In the genomic region with DNA sequence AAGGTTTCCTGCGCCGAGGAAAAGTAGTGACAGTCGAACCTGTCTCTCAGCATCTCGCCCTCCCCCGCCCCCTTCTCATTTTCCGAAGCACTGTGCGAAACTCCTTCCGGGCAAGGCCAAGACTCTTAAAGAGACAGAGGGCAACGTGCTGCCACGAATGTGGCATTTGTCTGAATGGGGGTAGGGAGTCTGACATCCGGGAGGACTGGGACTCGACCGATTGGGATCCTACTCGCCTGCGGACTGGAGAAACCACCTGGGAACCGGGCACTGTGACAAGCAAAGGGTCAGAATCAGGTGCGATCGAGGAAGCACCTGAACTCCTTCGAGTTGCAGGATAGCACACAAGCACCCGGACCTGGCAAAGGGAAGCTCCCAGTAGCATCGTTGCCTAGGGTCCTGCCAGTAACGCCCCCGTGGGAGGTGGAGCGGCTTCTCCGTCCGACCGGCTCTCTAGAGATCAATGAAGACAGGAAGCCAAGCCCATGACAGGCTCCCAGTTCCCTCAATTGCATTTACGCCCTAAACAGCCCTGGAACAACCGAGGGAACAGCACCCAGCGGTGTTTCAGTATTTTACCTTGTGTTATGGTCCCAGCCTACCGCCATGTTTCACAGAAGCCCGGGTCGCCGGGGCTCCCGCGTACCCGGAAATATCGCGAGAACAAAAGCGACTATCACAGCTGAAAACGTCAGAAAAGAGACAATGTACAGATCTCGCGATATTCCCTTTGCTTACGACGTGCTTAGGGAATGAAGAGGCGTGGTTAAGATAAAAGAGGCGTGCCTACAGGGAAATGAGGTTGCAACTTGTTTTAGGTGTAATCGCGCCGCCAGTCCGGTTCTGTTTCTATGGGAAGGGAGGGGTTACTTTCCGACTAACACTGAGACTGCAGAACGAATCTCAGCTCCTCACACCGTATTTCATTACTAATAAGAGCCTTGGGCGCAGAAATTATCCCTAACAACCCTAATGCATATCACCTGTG, we compare ENCODE assay signal across 8 cellular contexts. TPM values are rescaled to one million over a fixed set of nuclear protein-coding genes. Genes with fewer than 3 reads are reported as not detected.
A peak's percentile ranks its signal among the peaks of the same experiment; 100 is the strongest.
DNase-seq lines count a peak whose midpoint lies in the region; ATAC-seq, FAIRE-seq and TF ChIP-seq lines count a peak whose summit lies in the region.

A gene with protein sequence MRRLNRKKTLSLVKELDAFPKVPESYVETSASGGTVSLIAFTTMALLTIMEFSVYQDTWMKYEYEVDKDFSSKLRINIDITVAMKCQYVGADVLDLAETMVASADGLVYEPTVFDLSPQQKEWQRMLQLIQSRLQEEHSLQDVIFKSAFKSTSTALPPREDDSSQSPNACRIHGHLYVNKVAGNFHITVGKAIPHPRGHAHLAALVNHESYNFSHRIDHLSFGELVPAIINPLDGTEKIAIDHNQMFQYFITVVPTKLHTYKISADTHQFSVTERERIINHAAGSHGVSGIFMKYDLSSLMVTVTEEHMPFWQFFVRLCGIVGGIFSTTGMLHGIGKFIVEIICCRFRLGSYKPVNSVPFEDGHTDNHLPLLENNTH (minus strand): TSS at position 637 of the 988 bp plus-strand sequence. CDS start 9,539 bp downstream, outside the sequence.

- peak within 1 kb of the TSS; percentile 55 to 92 (median 69) for H3K27ac ChIP-seq in adrenal gland
- H3K27ac ChIP-seq in heart left ventricle: peak within 1 kb of the TSS; percentile 39 to 93 (median 82)

- H3K4me1 Mint-ChIP-seq in type B pancreatic cell (ENCODE audit: unreplicated experiment): no peaks in the 10 kb centered on the region

- H3K36me3 ChIP-seq in adrenal gland (replicated peaks in 1 of 2) (no peaks in the 10 kb centered on the region), heart left ventricle (peaks cover 0 to 17% (median 0%) of the 10 kb centered on the region in 9 donors)

- FAIRE-seq in GM12892 (lab: Jason Lieb, UNC): peak; percentile 89

- intact Hi-C loops in adrenal gland (cut with DNase I): no loop called here
- intact Hi-C loops in heart left ventricle (cut with DNase I): loop anchor here in 1 of 10 donors (10.0 kb wide), 1 partner anchor 1314 kb away; a partner anchor contains a TSS

- H3K36me3 Mint-ChIP-seq in type B pancreatic cell: peaks cover 17% of the 10 kb centered on the region

- peaks cover 3% of the 10 kb centered on the region for H3K27me3 Mint-ChIP-seq in type B pancreatic cell

- peak within 1 kb of the TSS; percentile 99 for H3K27ac Mint-ChIP-seq in type B pancreatic cell

- H3K4me3 ChIP-seq in adrenal gland (peak within 1 kb of the TSS; percentile 38 to 90 (median 48)), heart left ventricle (peak within 1 kb of the TSS; percentile 66 to 99 (median 84))

- no peaks in the 10 kb centered on the region for H3K9me3 ChIP-seq in adrenal gland (replicated peaks in 1 of 3)
- H3K9me3 ChIP-seq in heart left ventricle: no peaks in the 10 kb centered on the region

- H3K27me3 ChIP-seq in adrenal gland (no peaks in the 10 kb centered on the region), heart left ventricle (no peaks in the 10 kb centered on the region)

- H3K9me3 Mint-ChIP-seq in type B pancreatic cell: no peaks in the 10 kb centered on the region

- peak; percentile 56 for TF ChIP-seq POLR2A in GM12892 (IDR thresholded peaks at IDR 0.05; ENCODE audit: low read depth, low read length)
- TF ChIP-seq POLR2A in adrenal gland (IDR thresholded peaks at IDR 0.05): peak in 1 of 2 donors; percentile 78
- TF ChIP-seq POLR2A in heart left ventricle (IDR thresholded peaks at IDR 0.05): no peak

- peaks cover 5 to 13% of the 10 kb centered on the region in 2 donors for H3K4me1 ChIP-seq in adrenal gland (replicated peaks in 1 of 2)
- peaks cover 0 to 21% (median 14%) of the 10 kb centered on the region in 12 donors for H3K4me1 ChIP-seq in heart left ventricle

- peak; percentile 47 for DNase-seq in GM12892 (ENCODE audit: insufficient read length)
- peak; percentile 99 for DNase-seq in NCI-H146 (lab: John Stamatoyannopoulos, UW)
- peak; percentile 80 to 98 (median 90) for DNase-seq in T-helper 1 cell
- peak; percentile 94 to 98 (median 95) for DNase-seq in adrenal gland
- peak; percentile 90 to 93 (median 91) for DNase-seq in heart left ventricle
- peak; percentile 99 for DNase-seq in pons (ENCODE audit: low spot score)
- DNase-seq in type B pancreatic cell (ENCODE audit: extremely low spot score, unreplicated experiment): peak; percentile 91

- WGBS in adrenal gland, 4 donors: 0% methylated on average over 40 to 55 of the region's 55 CpGs
- WGBS in heart left ventricle, 4 donors: 0 to 1% (median 0%) methylated on average over 42 to 55 of the region's 55 CpGs

- TF ChIP-seq CTCF in adrenal gland (IDR thresholded peaks at IDR 0.05) (no peak), heart left ventricle (IDR thresholded peaks at IDR 0.05) (no peak), type B pancreatic cell (conservative IDR thresholded peaks at IDR 0.05) (no peak)

- H3K4me3 Mint-ChIP-seq in type B pancreatic cell: peak within 1 kb of the TSS; percentile 95

- peak; percentile 94 for ATAC-seq in HG02852 (IDR thresholded peaks at IDR 0.05; ENCODE audit: unreplicated experiment)
- ATAC-seq in heart left ventricle: peak; percentile 98 to 99 (median 98)

RNA-seq across cellular contexts. Expression of the gene that starts here (rescaled TPM):
- polyA plus RNA-seq in GM12892 (2012; ENCODE audit: missing spikeins): 49.4 TPM
- total RNA-seq in adrenal gland (10 to 100 TPM; 17.9 to 78.7 (median 60.7) TPM), heart left ventricle (100 to 1,000 TPM in 2 of 9 donors, 10 to 100 TPM in 7; 45.5 to 123 (median 84.8) TPM), type B pancreatic cell (ENCODE audit: low replicate concordance) (76.3 and 170 TPM in 2 replicates)
- polyA plus RNA-seq in adrenal gland (100 to 1,000 TPM in 1 of 3 donors, 10 to 100 TPM in 2; 18.6 to 134 (median 19.9) TPM), heart left ventricle (100 to 1,000 TPM in 1 of 2 donors, 10 to 100 TPM in 1; 62.6 to 134 TPM)

Comparison
In these comparisons a context has a peak if more than half of its experiments do, and no peak if none do; other contexts are left out.
1. Peak in every context shown above with its lines: DNase-seq, ATAC-seq, H3K4me3 ChIP-seq and H3K27ac ChIP-seq.
2. DNase-seq: peak in every context shown above with its lines; median percentile 99 in NCI-H146; 99 in pons; 95 in adrenal gland; 91 in heart left ventricle; 91 in type B pancreatic cell; 90 in T-helper 1 cell; 47 in GM12892.